Comparison of ENCODE assay signal across 9 cellular contexts in genomic region chr1:3614755-3615742, GRCh38. TPM values are rescaled to one million over a fixed set of nuclear protein-coding genes. Genes with fewer than 3 reads are reported as not detected.
DNase-seq lines count a peak whose midpoint lies in the region; ATAC-seq and TF ChIP-seq lines count a peak whose summit lies in the region.
"Had no signal": no experiment of that assay in that cellular context is flagged by ENCODE, and none has a peak within 500 bp of the region (broad histone marks: within the 10 kb centered on the region; RNA-seq: fewer than 3 reads in every experiment).

No MANE protein-coding gene starts in this region.

- DNase-seq in CD1c-positive myeloid dendritic cell (ENCODE audit: extremely low spot score) (peak; percentile 24), HFF-Myc (ENCODE audit: extremely low read depth, low read depth) (no peak), astrocyte of the cerebellum (ENCODE audit: low read depth) (no peak), lung microvascular endothelial cell (ENCODE audit: low read depth in 2 of 2) (peak; percentile 18 to 48), cerebellar cortex (ENCODE audit: low spot score) (no peak)
- DNase-seq: left cardiac atrium had no signal

- in situ Hi-C loops in astrocyte of the cerebellum (cut with HindIII; ENCODE audit: low sequenced_read_pairs) = no loop called here

- ATAC-seq in GM18870 (IDR thresholded peaks at IDR 0.05; ENCODE audit: unreplicated experiment) (no peak), HG02763 (IDR thresholded peaks at IDR 0.05; ENCODE audit: unreplicated experiment) (no peak), HG02884 (IDR thresholded peaks at IDR 0.05; ENCODE audit: unreplicated experiment) (no peak)

- H3K4me3 ChIP-seq in HFF-Myc (replicated peaks; ENCODE audit: low read depth, low read length) (no peak overlapping the region), astrocyte of the cerebellum (ENCODE audit: low read depth, low read length) (no peak overlapping the region)

- TF ChIP-seq CTCF in HFF-Myc (IDR thresholded peaks at IDR 0.05; ENCODE audit: low read depth, low read length, missing control alignments) (peak; percentile 64), astrocyte of the cerebellum (IDR thresholded peaks at IDR 0.05; ENCODE audit: low read depth, low read length, missing control alignments) (peak; percentile 78)

RNA-seq across cellular contexts. Expression of gene MEGF6, which starts 3.7 kb away (rescaled TPM):
- 53.8 and 212 TPM in 2 replicates for total RNA-seq in lung microvascular endothelial cell

RNA-seq across cellular contexts. Expression of gene TPRG1L, which starts 9.8 kb away (rescaled TPM):
- total RNA-seq in lung microvascular endothelial cell = 26.2 and 28.6 TPM in 2 replicates

RNA-seq across cellular contexts. Expression of gene WRAP73, which starts 34.9 kb away (rescaled TPM):
- 11.1 and 14.7 TPM in 2 replicates for total RNA-seq in lung microvascular endothelial cell

RNA-seq across cellular contexts. Expression of gene TP73, which starts 37.3 kb away (rescaled TPM):
- total RNA-seq in lung microvascular endothelial cell = under 0.01 TPM in 1 of 2 replicates, not detected in the other

Comparison
In these comparisons a context has a peak if more than half of its experiments do, and no peak if none do; other contexts are left out.
1. DNase-seq: peak in CD1c-positive myeloid dendritic cell (single experiment) and lung microvascular endothelial cell (2 of 2); none in HFF-Myc (single experiment), astrocyte of the cerebellum (single experiment) and cerebellar cortex (single experiment).